Comparison of ENCODE assay signal across 8 cellular contexts in the genomic region with DNA sequence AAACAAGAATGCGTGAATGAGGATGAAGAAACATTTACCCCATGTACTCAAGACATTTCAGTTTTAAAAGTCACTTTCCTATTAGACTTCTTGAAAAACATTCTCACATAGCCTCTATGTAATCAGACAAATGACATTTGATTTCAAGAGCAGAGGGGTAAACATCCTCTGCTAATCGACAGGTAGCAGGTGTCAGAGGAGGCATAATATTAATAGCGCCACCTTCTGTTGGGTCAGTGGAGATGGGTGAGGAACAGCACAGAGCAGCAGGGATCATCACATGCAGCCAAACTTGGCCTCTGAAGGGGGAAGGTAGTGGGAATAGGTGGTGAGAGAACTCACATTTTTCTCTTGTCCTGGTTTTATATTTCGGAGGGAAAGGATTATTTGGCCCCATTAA. TPM values are rescaled to one million over a fixed set of nuclear protein-coding genes. Genes with fewer than 3 reads are reported as not detected.
DNase-seq lines count a peak whose midpoint lies in the region; ATAC-seq, FAIRE-seq and TF ChIP-seq lines count a peak whose summit lies in the region.

No MANE protein-coding gene starts in this region.

- in situ Hi-C loops in GM13977 (cut with MboI; ENCODE audit: low pct_unique_long_range_greater_than_20kb, low sequenced_read_pairs, unreplicated experiment) (loop anchor here (25.0 kb wide), 1 partner anchor 403 kb away; a partner anchor contains a TSS), SK-MEL-5 (cut with HindIII; ENCODE audit: low pct_unique_long_range_greater_than_20kb, low sequenced_read_pairs) (no loop called here)

- peak; percentile 55 for TF ChIP-seq CTCF in BJ (IDR thresholded peaks at IDR 0.05; ENCODE audit: insufficient read depth, low read depth, low read length)
- TF ChIP-seq CTCF in GM13977 (IDR thresholded peaks at IDR 0.05; ENCODE audit: extremely low read depth, insufficient read depth, missing control alignments): peak; percentile 65
- peak; percentile 38 for TF ChIP-seq CTCF in hepatocyte (IDR thresholded peaks at IDR 0.05; ENCODE audit: poor library complexity)

- peaks cover 4% of the 10 kb centered on the region for H3K79me2 ChIP-seq in hepatocyte

- POLR2A ChIA-PET in BJ (lab: Charles Lee): no interaction called here

- FAIRE-seq in H54 (lab: Jason Lieb, UNC): no peak

- H3K4me3 ChIP-seq in BJ (ENCODE audit: low read depth, low read length) (no peak overlapping the region), hepatocyte (no peak overlapping the region)

- DNase-seq in BJ (ENCODE audit: low read depth) (no peak), GM13977 (ENCODE audit: low spot score) (peak; percentile 52), SK-MEL-5 (ENCODE audit: low read depth, low spot score) (peak; percentile 56), hepatocyte (ENCODE audit: low spot score) (peak; percentile 23), H54 (ENCODE audit: insufficient read length, low spot score) (no peak), ecto neural progenitor cell (ENCODE audit: low spot score) (no peak)

- peaks cover under 1% of the 10 kb centered on the region for H3K36me3 ChIP-seq in BJ (ENCODE audit: control insufficient read depth, insufficient read depth, low read length)
- H3K36me3 ChIP-seq in hepatocyte (replicated peaks; ENCODE audit: insufficient read depth, low read depth): no peaks in the 10 kb centered on the region

- no peaks in the 10 kb centered on the region for H4K20me1 ChIP-seq in hepatocyte (ENCODE audit: insufficient read depth, poor library complexity, severe bottlenecking)

- CTCF ChIA-PET in BJ (lab: Yijun Ruan, JAX): no interaction called here

- no peaks in the 10 kb centered on the region for H3K4me1 ChIP-seq in hepatocyte (ENCODE audit: insufficient read depth)

- WGBS in hepatocyte (ENCODE audit: low lambda C conversion rate, missing lambda C conversion rate): 67% methylated on average over 4 of the region's 4 CpGs

- H3K9me3 ChIP-seq in hepatocyte (ENCODE audit: low read depth): no peaks in the 10 kb centered on the region

- H3K9me2 ChIP-seq in hepatocyte (replicated peaks; ENCODE audit: insufficient read depth): no peaks in the 10 kb centered on the region

- H3K27ac ChIP-seq in hepatocyte: no peak overlapping the region

- H3K4me2 ChIP-seq in hepatocyte: no peak overlapping the region

- ATAC-seq in HG03108 (IDR thresholded peaks at IDR 0.05; ENCODE audit: unreplicated experiment) (no peak), GM21529 (IDR thresholded peaks at IDR 0.05; ENCODE audit: unreplicated experiment) (no peak)

- no peak overlapping the region for H2AFZ ChIP-seq in hepatocyte

- no peak for TF ChIP-seq POLR2A in H54 (IDR thresholded peaks at IDR 0.05; ENCODE audit: low read depth, low read length)

- no peaks in the 10 kb centered on the region for H3K27me3 ChIP-seq in BJ (ENCODE audit: control insufficient read depth, insufficient read depth, low read length)
- no peaks in the 10 kb centered on the region for H3K27me3 ChIP-seq in hepatocyte

RNA-seq across cellular contexts. Expression of gene LSM11, which starts 3.3 kb away (rescaled TPM):
- 2.4 and 3.2 TPM in 2 replicates for polyA plus RNA-seq in BJ (2011; rRNA removed)
- 2.1 and 2.8 TPM in 2 replicates for polyA minus RNA-seq in BJ (2011; rRNA and poly(A)+ RNA removed)
- 2.2 and 2.5 TPM in 2 replicates for total RNA-seq in SK-MEL-5 (2014; rRNA removed; shearing (Covaris generic))
- polyA plus RNA-seq in SK-MEL-5 (2015; cell fraction: cytosol; rRNA removed): 1.4 and 1.6 TPM in 2 replicates
- polyA plus RNA-seq in SK-MEL-5 (2015; cell fraction: nucleus; rRNA removed): 5.3 and 7.6 TPM in 2 replicates
- 4.7 and 6.4 TPM in 2 replicates for total RNA-seq in hepatocyte
- 1.3 and 2.1 TPM in 2 replicates for polyA plus RNA-seq in hepatocyte

RNA-seq across cellular contexts. Expression of gene THG1L, which starts 9.0 kb away (rescaled TPM):
- polyA plus RNA-seq in BJ (2011; rRNA removed) (22.7 and 29.5 TPM in 2 replicates), hepatocyte (7.5 and 8.8 TPM in 2 replicates)
- 19.0 and 24.7 TPM in 2 replicates for polyA minus RNA-seq in BJ (2011; rRNA and poly(A)+ RNA removed)
- total RNA-seq in SK-MEL-5 (2014; rRNA removed; shearing (Covaris generic)): 20.8 and 22.5 TPM in 2 replicates
- 7.2 and 11.8 TPM in 2 replicates for polyA plus RNA-seq in SK-MEL-5 (2015; cell fraction: cytosol; rRNA removed)
- 7.4 and 8.8 TPM in 2 replicates for polyA plus RNA-seq in SK-MEL-5 (2015; cell fraction: nucleus; rRNA removed)
- 10.2 and 16.2 TPM in 2 replicates for total RNA-seq in hepatocyte

Comparison
In these comparisons a context has a peak if more than half of its experiments do, and no peak if none do; other contexts are left out.
1. DNase-seq: peak in GM13977 (single experiment), SK-MEL-5 (single experiment) and hepatocyte (single experiment); none in BJ (single experiment), H54 (single experiment) and ecto neural progenitor cell (single experiment).
2. Peak in every context shown above with its lines, with median percentiles within 50 percentile points of each other: CTCF ChIP-seq.